In the genomic region with DNA sequence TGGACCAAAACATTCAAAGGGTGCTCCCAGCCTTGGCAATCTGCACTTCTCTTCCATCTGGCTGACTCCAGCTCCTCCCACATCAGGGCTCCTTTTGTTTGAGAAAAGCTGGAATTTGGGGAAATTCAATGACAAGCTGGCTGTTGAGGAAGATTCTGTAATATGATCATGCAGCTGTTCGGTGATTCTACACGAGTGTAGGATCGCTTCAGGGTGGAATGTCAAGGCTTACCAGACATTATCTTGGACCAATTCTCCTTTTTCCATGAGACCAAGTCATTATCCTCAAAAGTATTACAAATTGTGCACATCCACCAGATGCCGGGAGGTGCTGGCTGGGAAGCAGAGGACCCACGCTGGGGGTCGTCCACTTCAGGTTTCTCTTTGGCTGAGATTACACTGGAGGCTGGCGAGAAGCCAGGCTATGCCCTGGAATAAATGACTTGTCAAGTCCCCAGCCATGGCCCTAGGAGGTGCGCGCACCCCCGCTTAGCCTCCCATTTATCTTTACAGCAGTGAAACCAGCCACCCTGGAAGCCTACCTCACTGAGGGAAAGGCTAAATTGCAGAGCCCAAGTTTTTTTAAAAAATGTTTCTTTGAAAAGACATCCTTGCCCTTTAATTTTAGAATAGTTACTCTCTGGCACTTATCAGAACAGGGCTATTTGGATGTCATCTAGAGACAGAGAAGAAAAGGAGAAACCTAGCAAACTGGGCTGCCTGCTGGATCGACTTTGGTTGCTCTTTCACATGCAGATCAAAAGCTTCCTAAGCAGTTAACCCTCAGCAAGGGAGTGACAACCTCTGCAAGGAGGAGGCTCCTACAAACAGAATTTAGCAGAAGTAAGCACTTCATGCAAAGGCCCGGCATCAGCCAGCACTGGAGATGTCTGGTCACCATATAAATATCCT, we compare ENCODE assay signal across 8 cellular contexts. TPM values are rescaled to one million over a fixed set of nuclear protein-coding genes. Genes with fewer than 3 reads are reported as not detected.
DNase-seq lines count a peak whose midpoint lies in the region; TF ChIP-seq lines count a peak whose summit lies in the region.
"Had no signal": no experiment of that assay in that cellular context is flagged by ENCODE, and none has a peak within 500 bp of the region (broad histone marks: within the 10 kb centered on the region; RNA-seq: fewer than 3 reads in every experiment).

No MANE protein-coding gene starts in this region.

- H3K36me3 ChIP-seq in HEK293 (ENCODE audit: control insufficient read depth in 2 of 2, insufficient read depth in 1 of 2, low read length in 2 of 2): no peaks in the 10 kb centered on the region
- H3K36me3 ChIP-seq in right atrium auricular region: no peaks in the 10 kb centered on the region
- H3K36me3 ChIP-seq in skeletal muscle tissue (ENCODE audit: control insufficient read depth in 3 of 3, insufficient read depth in 3 of 3, low read length in 3 of 3): no peaks in the 10 kb centered on the region

- no peak for TF ChIP-seq CTCF in HEK293 (tag by site-specific recombination; IDR thresholded peaks at IDR 0.05)
- no peak for TF ChIP-seq CTCF in right atrium auricular region (IDR thresholded peaks at IDR 0.05)
- TF ChIP-seq CTCF in GM13976 (IDR thresholded peaks at IDR 0.05; ENCODE audit: borderline replicate concordance, control extremely low read depth, extremely low read depth, insufficient read depth, missing control alignments): no peak

- no peak overlapping the region for H3K9ac ChIP-seq in skeletal muscle tissue (ENCODE audit: low read depth in 1 of 3, low read length in 3 of 3)

- no peak overlapping the region for H3K27ac ChIP-seq in HEK293 (ENCODE audit: extremely low read depth, low read depth, low read length)
- peak overlapping the region; percentile 24 to 55 for H3K27ac ChIP-seq in right atrium auricular region
- H3K27ac ChIP-seq in skeletal muscle tissue (ENCODE audit: low read depth, low read length): peak overlapping the region; percentile 20

- H3K4me1 ChIP-seq in HEK293 (ENCODE audit: control insufficient read depth, insufficient read depth, low read length) (no peaks in the 10 kb centered on the region), right atrium auricular region (peaks cover 0 to 49% of the 10 kb centered on the region in 2 donors), skeletal muscle tissue (ENCODE audit: control insufficient read depth in 3 of 3, insufficient read depth in 3 of 3, low read length in 3 of 3) (peaks cover 19 to 30% (median 19%) of the 10 kb centered on the region in 3 donors)

- DNase-seq in NCI-H69 (lab: John Stamatoyannopoulos, UW) (peak; percentile 84), right atrium auricular region (ENCODE audit: low spot score) (no peak), GM13976 (ENCODE audit: low spot score) (no peak), DMS53 (lab: John Stamatoyannopoulos, UW) (no peak), SHP77 (lab: John Stamatoyannopoulos, UW) (no peak)
- DNase-seq: activated naive CD4-positive, alpha-beta T cell had no signal

- CTCF ChIA-PET in HEK293 (lab: Yijun Ruan, JAX): interaction anchor here (0.6 kb wide), 1 partner anchor 761 kb away, joined by 5 read pairs; no protein-coding TSS in a partner anchor

- H3K27me3 ChIP-seq in right atrium auricular region: no peaks in the 10 kb centered on the region
- peaks cover 0 to 2% (median 0%) of the 10 kb centered on the region in 3 donors for H3K27me3 ChIP-seq in skeletal muscle tissue (ENCODE audit: control insufficient read depth in 3 of 3, insufficient read depth in 3 of 3, low read length in 3 of 3)

- in situ Hi-C loops in GM13976 (cut with MboI; ENCODE audit: low sequenced_read_pairs, unreplicated experiment): no loop called here

- POLR2A ChIA-PET in HEK293 (lab: Yijun Ruan, JAX): no interaction called here

- H3K4me3 ChIP-seq in HEK293 (ENCODE audit: low read depth, low read length) (no peak overlapping the region), right atrium auricular region (no peak overlapping the region), skeletal muscle tissue (ENCODE audit: low read length in 3 of 3) (no peak overlapping the region)

- H3K9me3 ChIP-seq in HEK293 (ENCODE audit: control insufficient read depth, insufficient read depth, low read depth, low read length) (no peaks in the 10 kb centered on the region), right atrium auricular region (no peaks in the 10 kb centered on the region), skeletal muscle tissue (ENCODE audit: control insufficient read depth in 3 of 3, low read length in 3 of 3) (no peaks in the 10 kb centered on the region)

TF ChIP-seq in HEK293, 187 proteins besides CTCF, POLR2A, EP300 and RAD21:
- TF ChIP-seq ZNF433 (tag by site-specific recombination; IDR thresholded peaks at IDR 0.05; ENCODE audit: low read depth) (no peak), ZIC2 (tag by site-specific recombination; IDR thresholded peaks at IDR 0.05) (peak; percentile 40; the same call in 1 of the 2 replicates), GLIS1 (tag by site-specific recombination; IDR thresholded peaks at IDR 0.05) (peak; percentile 69)

RNA-seq across cellular contexts. Expression of gene LCLAT1, which starts 42.4 kb away (rescaled TPM):
- total RNA-seq in right atrium auricular region (10 to 100 TPM; 13.2 to 14.3 TPM), skeletal muscle tissue (18.8 TPM)
